2 cellular contexts compared by ENCODE assay signal in the genomic region with DNA sequence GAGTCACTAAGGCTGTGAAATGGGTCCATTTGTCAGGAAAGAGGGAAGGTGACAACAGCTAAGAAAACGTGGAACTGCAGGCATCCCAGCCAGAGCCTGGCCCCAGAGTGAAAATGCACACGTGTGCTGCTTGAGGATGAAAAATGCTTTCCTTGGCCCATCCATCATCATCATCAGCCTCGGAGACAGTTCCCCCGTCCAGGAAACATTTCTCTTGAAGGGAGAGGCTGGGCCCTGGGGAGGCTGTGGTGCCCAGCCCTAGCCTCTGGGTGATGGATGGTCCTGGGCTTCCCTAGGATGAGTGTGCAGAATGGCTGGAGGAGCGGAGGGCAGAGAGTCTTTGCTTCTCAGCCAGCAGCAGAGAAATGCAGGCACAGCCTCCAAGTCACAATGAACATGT.
TF ChIP-seq lines count a peak whose summit lies in the region.

No MANE protein-coding gene starts in this region.

TF ChIP-seq in SK-N-SH treated with all-trans-retinoic acid at 6 μM for 48 hours, 23 proteins besides CTCF, POLR2A, EP300 and RAD21 (continued from another document):
- TF ChIP-seq CSRNP3 (CRISPR knock-in tag; IDR thresholded peaks at IDR 0.05) = no peak

TF ChIP-seq in SK-N-SH, 30 proteins besides CTCF, POLR2A, EP300 and RAD21 (continued from another document):
- TF ChIP-seq GABPA (IDR thresholded peaks at IDR 0.05; ENCODE audit: low read depth) = no peak
- no peak for TF ChIP-seq CHD2 (IDR thresholded peaks at IDR 0.05; ENCODE audit: low read length, partially characterized antibody)
- no peak for TF ChIP-seq SIN3A (IDR thresholded peaks at IDR 0.05; ENCODE audit: borderline replicate concordance, low read depth, low read length)
- no peak for TF ChIP-seq GATA2 (CRISPR knock-in tag; IDR thresholded peaks at IDR 0.05)
- TF ChIP-seq RCOR1 (IDR thresholded peaks at IDR 0.05; ENCODE audit: low read length) = no peak
- TF ChIP-seq TAF1 (IDR thresholded peaks at IDR 0.05; ENCODE audit: borderline replicate concordance, low read depth, low read length) = no peak
- no peak for TF ChIP-seq RXRA (IDR thresholded peaks at IDR 0.05; ENCODE audit: borderline replicate concordance, low read depth)
- no peak for TF ChIP-seq REST (IDR thresholded peaks at IDR 0.05; ENCODE audit: low read depth, low read length)
- TF ChIP-seq POLR2AphosphoS5 (IDR thresholded peaks at IDR 0.05; ENCODE audit: low read depth, low read length) = no peak
- TF ChIP-seq NRF1 (IDR thresholded peaks at IDR 0.05; ENCODE audit: low read depth, low read length) = no peak
- TF ChIP-seq NFIC (IDR thresholded peaks at IDR 0.05; ENCODE audit: borderline replicate concordance) = no peak
- TF ChIP-seq ZBTB33 (IDR thresholded peaks at IDR 0.05; ENCODE audit: borderline replicate concordance, low read depth) = no peak
